20 cellular contexts compared by ENCODE assay signal in the genomic region with DNA sequence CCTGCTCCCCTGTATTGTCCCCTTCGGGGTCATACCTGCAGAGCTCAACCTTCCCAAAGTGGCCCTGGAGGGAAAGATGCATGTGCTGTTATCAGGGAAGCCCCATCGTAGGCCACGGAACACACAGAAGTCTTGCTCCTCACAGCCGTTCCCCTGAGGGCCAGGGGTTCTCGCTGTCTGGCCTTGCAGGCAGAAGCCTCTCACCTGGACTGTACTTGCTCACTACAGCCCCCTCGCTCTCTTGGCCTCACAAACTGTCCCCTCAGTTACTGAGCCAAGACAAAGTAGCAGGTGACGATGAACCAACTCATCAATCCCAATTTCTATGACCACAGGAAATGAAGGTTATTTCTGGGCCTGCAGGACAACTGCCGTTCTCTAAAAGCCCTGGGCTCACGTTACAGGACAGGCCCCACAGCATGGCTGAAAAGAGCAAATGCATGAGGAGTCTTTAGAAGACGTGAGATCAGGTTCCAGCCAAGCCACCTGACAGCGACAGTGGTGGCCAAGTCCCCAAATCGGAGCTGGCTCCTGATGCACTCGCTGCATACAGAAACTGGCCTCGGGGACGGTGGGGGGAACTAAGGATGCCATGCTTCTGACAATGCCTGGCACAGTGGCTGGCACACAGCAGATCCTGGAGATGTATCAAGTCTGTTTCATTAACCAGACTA.
DNase-seq lines count a peak whose midpoint lies in the region; ATAC-seq and TF ChIP-seq lines count a peak whose summit lies in the region.
"Had no signal": no experiment of that assay in that cellular context is flagged by ENCODE, and none has a peak within 500 bp of the region (broad histone marks: within the 10 kb centered on the region; RNA-seq: fewer than 3 reads in every experiment).

No MANE protein-coding gene starts in this region.

- H3K27ac Mint-ChIP-seq in endodermal cell, result peak overlapping the region; percentile 13
- H3K27ac Mint-ChIP-seq in nephron progenitor cell, result peak overlapping the region; percentile 43
- H3K27ac Mint-ChIP-seq in stimulated activated naive B cell treated with anti-CD40 and anti-IgM and Interleukin-4, amounts not matched to agents 10 μg/mL and 1 μg/mL and 100 μg/mL, for 72 hours, result no peak overlapping the region

- 93 to 94% methylated on average over 11 to 15 of the region's 15 CpGs for WGBS in endodermal cell (ENCODE audit: insufficient coverage in 1 of 2, insufficient read length in 1 of 2), 2 experiments

- H3K27me3 Mint-ChIP-seq in endodermal cell (ENCODE audit: insufficient read depth), result no peaks in the 10 kb centered on the region
- peaks cover 2% of the 10 kb centered on the region for H3K27me3 Mint-ChIP-seq in nephron progenitor cell (ENCODE audit: low read depth, poor library complexity)
- H3K27me3 Mint-ChIP-seq in stimulated activated naive B cell treated with anti-CD40 and anti-IgM and Interleukin-4, amounts not matched to agents 10 μg/mL and 1 μg/mL and 100 μg/mL, for 72 hours, result no peaks in the 10 kb centered on the region
- H3K27me3 Mint-ChIP-seq: CD8-positive, alpha-beta memory T cell had no signal

- no peak overlapping the region for H3K4me3 Mint-ChIP-seq in endodermal cell
- H3K4me3 Mint-ChIP-seq in nephron progenitor cell, result no peak overlapping the region
- no peak overlapping the region for H3K4me3 Mint-ChIP-seq in stimulated activated naive B cell treated with anti-CD40 and anti-IgM and Interleukin-4, amounts not matched to agents 10 μg/mL and 1 μg/mL and 100 μg/mL, for 72 hours
- H3K4me3 Mint-ChIP-seq: CD8-positive, alpha-beta memory T cell; H9 had no signal

- DNase-seq in G401 (ENCODE audit: low spot score), result peak; percentile 89
- DNase-seq in NCI-H2107 treated with DMSO at 0.1 percent for 48 hours (lab: John Stamatoyannopoulos, UW; ENCODE audit: unreplicated experiment), result peak; percentile 63
- no peak for DNase-seq in endodermal cell
- no peak for DNase-seq in nephron progenitor cell
- DNase-seq in stimulated activated naive B cell treated with anti-CD40 and anti-IgM and Interleukin-4, amounts not matched to agents 10 μg/mL and 1 μg/mL and 100 μg/mL, for 72 hours, result no peak
- no peak for DNase-seq in NCI-H128 (lab: John Stamatoyannopoulos, UW; ENCODE audit: unreplicated experiment)
- DNase-seq: CD8-positive, alpha-beta memory T cell; DMS79; H9; NCI-H1436; NCI-H2029; NCI-H510A; NCI-H748 treated with DMSO at 0.1 percent for 48 hours; SHP77 had no signal

- H3K9me3 ChIP-seq in endodermal cell (ENCODE audit: control insufficient read depth, low read length), result no peaks in the 10 kb centered on the region
- H3K9me3 ChIP-seq: BLaER1 treated with 17β-estradiol and CSF1 and Interleukin-3, amounts not matched to agents 10 nM and 100 nM had no signal

- H3K36me3 Mint-ChIP-seq in endodermal cell (ENCODE audit: low read depth), result peaks cover 36% of the 10 kb centered on the region
- peaks cover 45% of the 10 kb centered on the region for H3K36me3 Mint-ChIP-seq in nephron progenitor cell (ENCODE audit: low read depth)
- H3K36me3 Mint-ChIP-seq in stimulated activated naive B cell treated with anti-CD40 and anti-IgM and Interleukin-4, amounts not matched to agents 10 μg/mL and 1 μg/mL and 100 μg/mL, for 72 hours, result peaks cover 47 to 58% of the 10 kb centered on the region in 2 donors

- H3K36me3 ChIP-seq in endodermal cell (ENCODE audit: control insufficient read depth, insufficient read depth, low read length), result peaks cover 44% of the 10 kb centered on the region

- no peak overlapping the region for H3K27ac ChIP-seq in endodermal cell (ENCODE audit: low read depth, low read length)
- H3K27ac ChIP-seq: BLaER1 treated with 17β-estradiol and CSF1 and Interleukin-3, amounts not matched to agents 10 nM and 100 nM; HL-60; KMS-11; SK-N-MC had no signal

- H3K9me3 Mint-ChIP-seq in endodermal cell, result no peaks in the 10 kb centered on the region
- no peaks in the 10 kb centered on the region for H3K9me3 Mint-ChIP-seq in nephron progenitor cell
- no peaks in the 10 kb centered on the region for H3K9me3 Mint-ChIP-seq in stimulated activated naive B cell treated with anti-CD40 and anti-IgM and Interleukin-4, amounts not matched to agents 10 μg/mL and 1 μg/mL and 100 μg/mL, for 72 hours
- H3K9me3 Mint-ChIP-seq: CD8-positive, alpha-beta memory T cell; H9 had no signal

- no peaks in the 10 kb centered on the region for H3K4me1 ChIP-seq in endodermal cell (ENCODE audit: control insufficient read depth, insufficient read depth, low read length)

- H3K4me1 Mint-ChIP-seq in endodermal cell (no peaks in the 10 kb centered on the region), nephron progenitor cell (peaks cover 48% of the 10 kb centered on the region)
- peaks cover 9 to 17% of the 10 kb centered on the region in 2 donors for H3K4me1 Mint-ChIP-seq in stimulated activated naive B cell treated with anti-CD40 and anti-IgM and Interleukin-4, amounts not matched to agents 10 μg/mL and 1 μg/mL and 100 μg/mL, for 72 hours
- H3K4me1 Mint-ChIP-seq: CD8-positive, alpha-beta memory T cell had no signal

- no peak overlapping the region for H3K9ac ChIP-seq in endodermal cell (ENCODE audit: extremely low read depth, low read length, poor library complexity, severe bottlenecking)
- H3K9ac ChIP-seq: BLaER1 treated with 17β-estradiol and CSF1 and Interleukin-3, amounts not matched to agents 10 nM and 100 nM; KMS-11 had no signal

- H3K4me3 ChIP-seq in endodermal cell (ENCODE audit: low read length), result no peak overlapping the region
- H3K4me3 ChIP-seq: BLaER1 treated with 17β-estradiol and CSF1 and Interleukin-3, amounts not matched to agents 10 nM and 100 nM; SK-N-MC had no signal

- TF ChIP-seq CTCF in endodermal cell (conservative IDR thresholded peaks at IDR 0.05), result no peak
- no peak for TF ChIP-seq CTCF in nephron progenitor cell (IDR thresholded peaks at IDR 0.05)

- no peaks in the 10 kb centered on the region for H3K27me3 ChIP-seq in endodermal cell (ENCODE audit: control insufficient read depth, insufficient read depth, low read length, poor library complexity, severe bottlenecking)
- H3K27me3 ChIP-seq: BLaER1 treated with 17β-estradiol and CSF1 and Interleukin-3, amounts not matched to agents 10 nM and 100 nM had no signal

- no peak for ATAC-seq in HG03565 (IDR thresholded peaks at IDR 0.05; ENCODE audit: unreplicated experiment)
- no peak for ATAC-seq in stimulated activated naive B cell treated with anti-CD40 and anti-IgM and Interleukin-4, amounts not matched to agents 10 μg/mL and 1 μg/mL and 100 μg/mL, for 72 hours (replicated peaks)
- ATAC-seq in esophagus mucosa, result no peak

- in situ Hi-C loops in G401 (cut with HindIII; ENCODE audit: low sequenced_read_pairs), result no loop called here

Comparison
In these comparisons a context has a peak if more than half of its experiments do, and no peak if none do; other contexts are left out.
1. DNase-seq: peak in G401 (single experiment) and NCI-H2107 treated with DMSO at 0.1 percent for 48 hours (single experiment); none in endodermal cell (single experiment), nephron progenitor cell (single experiment), stimulated activated naive B cell treated with anti-CD40 and anti-IgM and Interleukin-4, amounts not matched to agents 10 μg/mL and 1 μg/mL and 100 μg/mL, for 72 hours (single experiment) and NCI-H128 (single experiment).